In the genomic region with DNA sequence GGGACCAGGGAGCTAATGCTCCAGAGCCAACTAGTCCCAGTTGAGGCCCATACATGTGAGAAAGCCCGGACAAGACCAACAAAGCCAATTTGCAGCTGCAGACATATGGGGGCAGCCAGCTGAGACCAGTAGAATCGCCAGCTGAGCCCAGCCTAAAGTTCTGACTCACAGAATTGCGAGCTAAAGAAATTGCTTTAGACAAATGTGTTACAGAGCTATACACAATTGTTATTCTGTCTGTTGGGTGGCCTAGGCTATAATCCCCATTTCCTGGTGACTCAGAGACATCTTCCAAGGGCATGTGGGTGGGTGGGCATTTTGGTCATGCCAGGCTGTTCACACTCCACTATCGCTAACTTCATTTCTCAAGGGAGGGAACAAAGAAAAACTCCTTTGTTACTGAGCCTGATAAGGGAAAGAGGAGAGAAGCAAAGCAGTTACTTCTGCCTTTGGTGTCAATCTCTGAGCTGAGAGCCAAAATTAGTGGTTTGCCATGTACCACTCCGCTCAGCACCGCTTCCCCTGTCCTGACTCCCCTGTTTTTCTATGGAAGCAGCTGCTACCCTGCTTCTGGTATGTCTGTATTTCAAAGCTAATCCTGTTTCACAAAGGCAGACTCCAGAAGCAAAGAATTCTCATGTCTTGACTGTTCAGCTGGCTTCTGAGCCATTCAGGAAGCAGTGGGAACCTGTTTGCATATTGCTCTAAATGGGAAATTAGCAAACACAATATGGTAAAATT, we compare ENCODE assay signal across 2 cellular contexts.
TF ChIP-seq lines count a peak whose summit lies in the region.

No MANE protein-coding gene starts in this region.

TF ChIP-seq in HepG2, 621 proteins besides CTCF, POLR2A, EP300 and RAD21:
- TF ChIP-seq GATA4 (IDR thresholded peaks at IDR 0.05; ENCODE audit: borderline replicate concordance, low read depth) (no peak), ZNF331 (CRISPR knock-in tag; IDR thresholded peaks at IDR 0.05) (peak; percentile 73)
- TF ChIP-seq, protein P1, sequence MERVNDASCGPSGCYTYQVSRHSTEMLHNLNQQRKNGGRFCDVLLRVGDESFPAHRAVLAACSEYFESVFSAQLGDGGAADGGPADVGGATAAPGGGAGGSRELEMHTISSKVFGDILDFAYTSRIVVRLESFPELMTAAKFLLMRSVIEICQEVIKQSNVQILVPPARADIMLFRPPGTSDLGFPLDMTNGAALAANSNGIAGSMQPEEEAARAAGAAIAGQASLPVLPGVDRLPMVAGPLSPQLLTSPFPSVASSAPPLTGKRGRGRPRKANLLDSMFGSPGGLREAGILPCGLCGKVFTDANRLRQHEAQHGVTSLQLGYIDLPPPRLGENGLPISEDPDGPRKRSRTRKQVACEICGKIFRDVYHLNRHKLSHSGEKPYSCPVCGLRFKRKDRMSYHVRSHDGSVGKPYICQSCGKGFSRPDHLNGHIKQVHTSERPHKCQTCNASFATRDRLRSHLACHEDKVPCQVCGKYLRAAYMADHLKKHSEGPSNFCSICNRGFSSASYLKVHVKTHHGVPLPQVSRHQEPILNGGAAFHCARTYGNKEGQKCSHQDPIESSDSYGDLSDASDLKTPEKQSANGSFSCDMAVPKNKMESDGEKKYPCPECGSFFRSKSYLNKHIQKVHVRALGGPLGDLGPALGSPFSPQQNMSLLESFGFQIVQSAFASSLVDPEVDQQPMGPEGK (CRISPR knock-in tag; IDR thresholded peaks at IDR 0.05) = no peak
TF ChIP-seq in HepG2: peak in this region for 1.

TF ChIP-seq in WTC11, 78 proteins besides CTCF, POLR2A, EP300 and RAD21:
- TF ChIP-seq ZNF317 (CRISPR knock-in tag; IDR thresholded peaks at IDR 0.05; ENCODE audit: borderline replicate concordance, low read depth) (no peak), CDX4 (CRISPR knock-in tag; IDR thresholded peaks at IDR 0.05; ENCODE audit: borderline replicate concordance) (no peak), FOXP1 (CRISPR knock-in tag; IDR thresholded peaks at IDR 0.05; ENCODE audit: borderline replicate concordance) (no peak), ZNF671 (CRISPR knock-in tag; IDR thresholded peaks at IDR 0.05) (no peak), ELF4 (CRISPR knock-in tag; IDR thresholded peaks at IDR 0.05; ENCODE audit: low read depth) (no peak), ZSCAN18 (CRISPR knock-in tag; IDR thresholded peaks at IDR 0.05) (no peak), ZNF219 (CRISPR knock-in tag; IDR thresholded peaks at IDR 0.05; ENCODE audit: borderline replicate concordance) (no peak), OVOL2 (CRISPR knock-in tag; IDR thresholded peaks at IDR 0.05; ENCODE audit: borderline replicate concordance) (no peak), ESRRA (CRISPR knock-in tag; IDR thresholded peaks at IDR 0.05; ENCODE audit: borderline replicate concordance) (no peak), ZNF425 (CRISPR knock-in tag; conservative IDR thresholded peaks at IDR 0.05) (no peak), NR3C1 (CRISPR knock-in tag; conservative IDR thresholded peaks at IDR 0.05; ENCODE audit: low read depth) (no peak), IRF2 (CRISPR knock-in tag; IDR thresholded peaks at IDR 0.05; ENCODE audit: borderline replicate concordance, low read depth) (no peak), GABPB1 (CRISPR knock-in tag; IDR thresholded peaks at IDR 0.05) (no peak), IRF1 (CRISPR knock-in tag; IDR thresholded peaks at IDR 0.05) (no peak), JAZF1 (CRISPR knock-in tag; IDR thresholded peaks at IDR 0.05) (no peak)
- TF ChIP-seq, protein P2, sequence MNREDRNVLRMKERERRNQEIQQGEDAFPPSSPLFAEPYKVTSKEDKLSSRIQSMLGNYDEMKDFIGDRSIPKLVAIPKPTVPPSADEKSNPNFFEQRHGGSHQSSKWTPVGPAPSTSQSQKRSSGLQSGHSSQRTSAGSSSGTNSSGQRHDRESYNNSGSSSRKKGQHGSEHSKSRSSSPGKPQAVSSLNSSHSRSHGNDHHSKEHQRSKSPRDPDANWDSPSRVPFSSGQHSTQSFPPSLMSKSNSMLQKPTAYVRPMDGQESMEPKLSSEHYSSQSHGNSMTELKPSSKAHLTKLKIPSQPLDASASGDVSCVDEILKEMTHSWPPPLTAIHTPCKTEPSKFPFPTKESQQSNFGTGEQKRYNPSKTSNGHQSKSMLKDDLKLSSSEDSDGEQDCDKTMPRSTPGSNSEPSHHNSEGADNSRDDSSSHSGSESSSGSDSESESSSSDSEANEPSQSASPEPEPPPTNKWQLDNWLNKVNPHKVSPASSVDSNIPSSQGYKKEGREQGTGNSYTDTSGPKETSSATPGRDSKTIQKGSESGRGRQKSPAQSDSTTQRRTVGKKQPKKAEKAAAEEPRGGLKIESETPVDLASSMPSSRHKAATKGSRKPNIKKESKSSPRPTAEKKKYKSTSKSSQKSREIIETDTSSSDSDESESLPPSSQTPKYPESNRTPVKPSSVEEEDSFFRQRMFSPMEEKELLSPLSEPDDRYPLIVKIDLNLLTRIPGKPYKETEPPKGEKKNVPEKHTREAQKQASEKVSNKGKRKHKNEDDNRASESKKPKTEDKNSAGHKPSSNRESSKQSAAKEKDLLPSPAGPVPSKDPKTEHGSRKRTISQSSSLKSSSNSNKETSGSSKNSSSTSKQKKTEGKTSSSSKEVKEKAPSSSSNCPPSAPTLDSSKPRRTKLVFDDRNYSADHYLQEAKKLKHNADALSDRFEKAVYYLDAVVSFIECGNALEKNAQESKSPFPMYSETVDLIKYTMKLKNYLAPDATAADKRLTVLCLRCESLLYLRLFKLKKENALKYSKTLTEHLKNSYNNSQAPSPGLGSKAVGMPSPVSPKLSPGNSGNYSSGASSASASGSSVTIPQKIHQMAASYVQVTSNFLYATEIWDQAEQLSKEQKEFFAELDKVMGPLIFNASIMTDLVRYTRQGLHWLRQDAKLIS (CRISPR knock-in tag; IDR thresholded peaks at IDR 0.05; ENCODE audit: borderline replicate concordance) = no peak
- TF ChIP-seq, protein P3, sequence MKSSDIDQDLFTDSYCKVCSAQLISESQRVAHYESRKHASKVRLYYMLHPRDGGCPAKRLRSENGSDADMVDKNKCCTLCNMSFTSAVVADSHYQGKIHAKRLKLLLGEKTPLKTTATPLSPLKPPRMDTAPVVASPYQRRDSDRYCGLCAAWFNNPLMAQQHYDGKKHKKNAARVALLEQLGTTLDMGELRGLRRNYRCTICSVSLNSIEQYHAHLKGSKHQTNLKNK (CRISPR knock-in tag; IDR thresholded peaks at IDR 0.05) = no peak
- TF ChIP-seq, protein P4, sequence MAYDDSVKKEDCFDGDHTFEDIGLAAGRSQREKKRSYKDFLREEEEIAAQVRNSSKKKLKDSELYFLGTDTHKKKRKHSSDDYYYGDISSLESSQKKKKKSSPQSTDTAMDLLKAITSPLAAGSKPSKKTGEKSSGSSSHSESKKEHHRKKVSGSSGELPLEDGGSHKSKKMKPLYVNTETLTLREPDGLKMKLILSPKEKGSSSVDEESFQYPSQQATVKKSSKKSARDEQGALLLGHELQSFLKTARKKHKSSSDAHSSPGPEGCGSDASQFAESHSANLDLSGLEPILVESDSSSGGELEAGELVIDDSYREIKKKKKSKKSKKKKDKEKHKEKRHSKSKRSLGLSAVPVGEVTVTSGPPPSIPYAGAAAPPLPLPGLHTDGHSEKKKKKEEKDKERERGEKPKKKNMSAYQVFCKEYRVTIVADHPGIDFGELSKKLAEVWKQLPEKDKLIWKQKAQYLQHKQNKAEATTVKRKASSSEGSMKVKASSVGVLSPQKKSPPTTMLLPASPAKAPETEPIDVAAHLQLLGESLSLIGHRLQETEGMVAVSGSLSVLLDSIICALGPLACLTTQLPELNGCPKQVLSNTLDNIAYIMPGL (CRISPR knock-in tag; IDR thresholded peaks at IDR 0.05) = no peak
